7 cellular contexts compared by ENCODE assay signal in genomic region chr2:24972315-24972958, GRCh38. TPM values are rescaled to one million over a fixed set of nuclear protein-coding genes. Genes with fewer than 3 reads are reported as not detected.
A peak's percentile ranks its signal among the peaks of the same experiment; 100 is the strongest.
DNase-seq lines count a peak whose midpoint lies in the region; ATAC-seq and TF ChIP-seq lines count a peak whose summit lies in the region.

No MANE protein-coding gene starts in this region.

- peaks cover 29% of the 10 kb centered on the region for H3K36me3 Mint-ChIP-seq in effector memory CD8-positive, alpha-beta T cell (ENCODE audit: insufficient read depth)
- H3K36me3 Mint-ChIP-seq in mesothelial cell of epicardium: peaks cover 2% of the 10 kb centered on the region

- peaks cover 12 to 17% of the 10 kb centered on the region in 2 donors for H3K4me1 Mint-ChIP-seq in effector memory CD8-positive, alpha-beta T cell (ENCODE audit: low read depth in 2 of 2)
- peaks cover 18% of the 10 kb centered on the region for H3K4me1 Mint-ChIP-seq in mesothelial cell of epicardium

- no peaks in the 10 kb centered on the region for H3K27me3 Mint-ChIP-seq in effector memory CD8-positive, alpha-beta T cell
- no peaks in the 10 kb centered on the region for H3K27me3 Mint-ChIP-seq in mesothelial cell of epicardium (ENCODE audit: low read depth)

- peak overlapping the region; percentile 93 to 96 for H3K4me3 Mint-ChIP-seq in effector memory CD8-positive, alpha-beta T cell
- H3K4me3 Mint-ChIP-seq in mesothelial cell of epicardium: peak overlapping the region; percentile 98

- ATAC-seq in effector memory CD8-positive, alpha-beta T cell (replicated peaks): no peak
- no peak for ATAC-seq in GM21723 (IDR thresholded peaks at IDR 0.05; ENCODE audit: unreplicated experiment)

- no peaks in the 10 kb centered on the region for H3K9me3 Mint-ChIP-seq in effector memory CD8-positive, alpha-beta T cell
- no peaks in the 10 kb centered on the region for H3K9me3 Mint-ChIP-seq in mesothelial cell of epicardium

- TF ChIP-seq CTCF in GM12875 (IDR thresholded peaks at IDR 0.05; ENCODE audit: borderline replicate concordance, insufficient read depth, low read depth, low read length): no peak
- no peak for TF ChIP-seq CTCF in mesothelial cell of epicardium (IDR thresholded peaks at IDR 0.05; ENCODE audit: unreplicated experiment)

- DNase-seq in NCI-H1417 treated with DMSO at 0.1 percent for 48 hours (lab: John Stamatoyannopoulos, UW) (peak; percentile 55), mesothelial cell of epicardium (ENCODE audit: low spot score in 2 of 2, unreplicated experiment in 2 of 2) (no peak)
- DNase-seq in activated CD4-positive, alpha-beta T cell treated with anti-CD3 and anti-CD28 coated beads, Interleukin-2, amount 50 U/mL, for 24 hours (ENCODE audit: low read depth in 1 of 2, low spot score in 1 of 2): peak; percentile 6 to 17
- DNase-seq in effector memory CD8-positive, alpha-beta T cell: peak; percentile 13 to 48 (median 14)
- peak; percentile 19 for DNase-seq in stimulated activated naive CD4-positive, alpha-beta T cell treated with Interleukin-2 at 50 U/mL for 16 hours (lab: John Stamatoyannopoulos, UW)

- H3K4me3 ChIP-seq in GM12875 (ENCODE audit: low read depth, low read length): peak overlapping the region; percentile 79

- peak overlapping the region; percentile 100 for H3K27ac Mint-ChIP-seq in effector memory CD8-positive, alpha-beta T cell
- H3K27ac Mint-ChIP-seq in mesothelial cell of epicardium: peak overlapping the region; percentile 100

RNA-seq across cellular contexts. Expression of gene DNAJC27, which starts 0.7 kb away (rescaled TPM):
- 10.4 to 10.9 TPM (median 10.6 TPM) in 3 replicates for total RNA-seq in mesothelial cell of epicardium

RNA-seq across cellular contexts. Expression of gene ADCY3, which starts 52.4 kb away (rescaled TPM):
- 38.6 to 42.4 TPM (median 41.3 TPM) in 3 replicates for total RNA-seq in mesothelial cell of epicardium

Comparison
In these comparisons a context has a peak if more than half of its experiments do, and no peak if none do; other contexts are left out.
1. DNase-seq: peak in NCI-H1417 treated with DMSO at 0.1 percent for 48 hours (single experiment), activated CD4-positive, alpha-beta T cell treated with anti-CD3 and anti-CD28 coated beads, Interleukin-2, amount 50 U/mL, for 24 hours (2 of 2), effector memory CD8-positive, alpha-beta T cell (3 of 3) and stimulated activated naive CD4-positive, alpha-beta T cell treated with Interleukin-2 at 50 U/mL for 16 hours (single experiment); none in mesothelial cell of epicardium (0 of 2).